ENCODE assay signal across 21 cellular contexts in genomic region chr15:99165956-99166689, GRCh38.
A peak's percentile ranks its signal among the peaks of the same experiment; 100 is the strongest.
DNase-seq lines count a peak whose midpoint lies in the region; ATAC-seq and TF ChIP-seq lines count a peak whose summit lies in the region.
"Had no signal": no experiment of that assay in that cellular context is flagged by ENCODE, and none has a peak within 500 bp of the region (broad histone marks: within the 10 kb centered on the region; RNA-seq: fewer than 3 reads in every experiment).

No MANE protein-coding gene starts in this region.

- H4K20me1 ChIP-seq in smooth muscle cell (ENCODE audit: low read depth) = no peaks in the 10 kb centered on the region

- intact Hi-C loops in gastrocnemius medialis (cut with DNase I; ENCODE audit: low total_unique reads) = no loop called here

- H3K27me3 Mint-ChIP-seq in endodermal cell (ENCODE audit: insufficient read depth) = no peaks in the 10 kb centered on the region
- H3K27me3 Mint-ChIP-seq: stimulated activated naive B cell treated with anti-CD40 and anti-IgM and Interleukin-4, amounts not matched to agents 10 μg/mL and 1 μg/mL and 100 μg/mL, for 72 hours had no signal

- WGBS in endodermal cell (ENCODE audit: insufficient coverage in 1 of 2, insufficient read length in 1 of 2), 2 experiments = 92 to 95% methylated on average over 23 of the region's 23 CpGs
- WGBS in smooth muscle cell (ENCODE audit: low lambda C conversion rate) = 86% methylated on average over 23 of the region's 23 CpGs

- H3K4me1 ChIP-seq in endodermal cell (ENCODE audit: control insufficient read depth, insufficient read depth, low read length) = peaks cover 4% of the 10 kb centered on the region
- H3K4me1 ChIP-seq in gastrocnemius medialis = peaks cover 47 to 51% of the 10 kb centered on the region in 2 donors
- H3K4me1 ChIP-seq in smooth muscle cell (ENCODE audit: low read depth) = peaks cover 13% of the 10 kb centered on the region
- H3K4me1 ChIP-seq: Caco-2 had no signal

- H3K4me3 Mint-ChIP-seq in endodermal cell = no peak overlapping the region
- H3K4me3 Mint-ChIP-seq: stimulated activated naive B cell treated with anti-CD40 and anti-IgM and Interleukin-4, amounts not matched to agents 10 μg/mL and 1 μg/mL and 100 μg/mL, for 72 hours had no signal

- DNase-seq in endodermal cell = peak; percentile 33
- peak; percentile 9 for DNase-seq in mucosa of gallbladder (ENCODE audit: low spot score)
- no peak for DNase-seq in gastrocnemius medialis
- DNase-seq in stimulated activated naive CD4-positive, alpha-beta T cell treated with Interleukin-2 at 50 U/mL for 16 hours (lab: John Stamatoyannopoulos, UW) = no peak
- DNase-seq in smooth muscle cell (lab: John Stamatoyannopoulos, UW; ENCODE audit: unreplicated experiment) = no peak
- DNase-seq in HK-2 (ENCODE audit: unreplicated experiment) = no peak
- DNase-seq: activated gamma-delta T cell treated with Interleukin-2 at 50 U/mL for 16 hours; activated T-cell treated with anti-CD3 and anti-CD28 coated beads, Interleukin-2, amount 50 U/mL, for 48 hours; Caco-2; hypothalamus; IMR-90; left cardiac atrium; NCI-H1694; NCI-H748 treated with DMSO at 0.1 percent for 48 hours; Right ventricle myocardium superior; stimulated activated naive B cell treated with anti-CD40 and anti-IgM and Interleukin-4, amounts not matched to agents 10 μg/mL and 1 μg/mL and 100 μg/mL, for 72 hours; T-helper 2 cell had no signal

- H3K4me2 ChIP-seq in smooth muscle cell = no peak overlapping the region

- no peak overlapping the region for H3K27ac Mint-ChIP-seq in endodermal cell
- H3K27ac Mint-ChIP-seq: stimulated activated naive B cell treated with anti-CD40 and anti-IgM and Interleukin-4, amounts not matched to agents 10 μg/mL and 1 μg/mL and 100 μg/mL, for 72 hours had no signal

- peaks cover 9% of the 10 kb centered on the region for H3K4me1 Mint-ChIP-seq in endodermal cell

- H3K27ac ChIP-seq in endodermal cell (ENCODE audit: low read depth, low read length) = no peak overlapping the region
- H3K27ac ChIP-seq in gastrocnemius medialis = peak overlapping the region; percentile 86 to 95 (median 92)
- H3K27ac ChIP-seq in smooth muscle cell (ENCODE audit: low read depth) = no peak overlapping the region
- H3K27ac ChIP-seq: C4-2B had no signal

- H3K9ac ChIP-seq in endodermal cell (ENCODE audit: extremely low read depth, low read length, poor library complexity, severe bottlenecking) = no peak overlapping the region
- no peak overlapping the region for H3K9ac ChIP-seq in smooth muscle cell (ENCODE audit: low read depth)

- H3K9me3 Mint-ChIP-seq in endodermal cell = no peaks in the 10 kb centered on the region
- H3K9me3 Mint-ChIP-seq: stimulated activated naive B cell treated with anti-CD40 and anti-IgM and Interleukin-4, amounts not matched to agents 10 μg/mL and 1 μg/mL and 100 μg/mL, for 72 hours had no signal

- H3K9me3 ChIP-seq in endodermal cell (ENCODE audit: control insufficient read depth, low read length) (no peaks in the 10 kb centered on the region), gastrocnemius medialis (no peaks in the 10 kb centered on the region), smooth muscle cell (replicated peaks; ENCODE audit: low read depth) (no peaks in the 10 kb centered on the region)
- H3K9me3 ChIP-seq: ascending aorta, Caco-2 had no signal

- H3K36me3 ChIP-seq in endodermal cell (ENCODE audit: control insufficient read depth, insufficient read depth, low read length) = peaks cover 20% of the 10 kb centered on the region
- no peaks in the 10 kb centered on the region for H3K36me3 ChIP-seq in gastrocnemius medialis
- H3K36me3 ChIP-seq in smooth muscle cell (ENCODE audit: low read depth) = peaks cover 3% of the 10 kb centered on the region

- no peak for TF ChIP-seq POLR2A in gastrocnemius medialis (IDR thresholded peaks at IDR 0.05)

- H3F3A ChIP-seq in smooth muscle cell (ENCODE audit: low read depth) = peaks cover 17% of the 10 kb centered on the region

- H3K36me3 Mint-ChIP-seq in endodermal cell (ENCODE audit: low read depth) = peaks cover 24% of the 10 kb centered on the region
- H3K36me3 Mint-ChIP-seq: stimulated activated naive B cell treated with anti-CD40 and anti-IgM and Interleukin-4, amounts not matched to agents 10 μg/mL and 1 μg/mL and 100 μg/mL, for 72 hours had no signal

- ATAC-seq in gastrocnemius medialis (no peak), GM19324 (IDR thresholded peaks at IDR 0.05; ENCODE audit: low FRiP score, unreplicated experiment) (no peak)
- ATAC-seq: left cardiac atrium; Panc1; stimulated activated naive B cell treated with anti-CD40 and anti-IgM and Interleukin-4, amounts not matched to agents 10 μg/mL and 1 μg/mL and 100 μg/mL, for 72 hours had no signal

- H3K4me3 ChIP-seq in endodermal cell (ENCODE audit: low read length) (no peak overlapping the region), gastrocnemius medialis (no peak overlapping the region), smooth muscle cell (no peak overlapping the region)
- H3K4me3 ChIP-seq: ascending aorta had no signal

- H3K79me2 ChIP-seq in smooth muscle cell (ENCODE audit: low read depth) = no peaks in the 10 kb centered on the region

- in situ Hi-C loops in gastrocnemius medialis (cut with MboI; ENCODE audit: low sequenced_read_pairs in 4 of 4) = no loop called here

- no peak overlapping the region for H2AFZ ChIP-seq in smooth muscle cell (ENCODE audit: low read depth)

- H3K27me3 ChIP-seq in endodermal cell (ENCODE audit: control insufficient read depth, insufficient read depth, low read length, poor library complexity, severe bottlenecking) (no peaks in the 10 kb centered on the region), gastrocnemius medialis (no peaks in the 10 kb centered on the region), smooth muscle cell (ENCODE audit: low read depth) (no peaks in the 10 kb centered on the region)
- H3K27me3 ChIP-seq: ascending aorta had no signal

- no peak for TF ChIP-seq CTCF in endodermal cell (conservative IDR thresholded peaks at IDR 0.05)
- TF ChIP-seq CTCF in gastrocnemius medialis (IDR thresholded peaks at IDR 0.05 in 4 of 5, conservative IDR thresholded peaks at IDR 0.05 in 1 of 5) = no peak
- no peak for TF ChIP-seq CTCF in smooth muscle cell (IDR thresholded peaks at IDR 0.05; ENCODE audit: borderline replicate concordance, insufficient read depth, poor library complexity, severe bottlenecking)

Comparison
In these comparisons a context has a peak if more than half of its experiments do, and no peak if none do; other contexts are left out.
1. DNase-seq: peak in endodermal cell (single experiment) and mucosa of gallbladder (single experiment); none in gastrocnemius medialis (0 of 2), stimulated activated naive CD4-positive, alpha-beta T cell treated with Interleukin-2 at 50 U/mL for 16 hours (single experiment), smooth muscle cell (single experiment) and HK-2 (single experiment).
2. H3K27ac ChIP-seq: peak in gastrocnemius medialis (4 of 4); none in endodermal cell (single experiment) and smooth muscle cell (single experiment).